ENCODE assay signal across 9 cellular contexts in genomic region chrX:23803931-23804381, GRCh38. TPM values are rescaled to one million over a fixed set of nuclear protein-coding genes. Genes with fewer than 3 reads are reported as not detected.
DNase-seq lines count a peak whose midpoint lies in the region; FAIRE-seq and TF ChIP-seq lines count a peak whose summit lies in the region.
"Had no signal": no experiment of that assay in that cellular context is flagged by ENCODE, and none has a peak within 500 bp of the region (broad histone marks: within the 10 kb centered on the region; RNA-seq: fewer than 3 reads in every experiment).

No MANE protein-coding gene starts in this region.

- H3K36me3 ChIP-seq in OCI-LY1 (ENCODE audit: insufficient read depth, low read length) (no peaks in the 10 kb centered on the region), endothelial cell of umbilical vein (ENCODE audit: control insufficient read depth in 2 of 2, extremely low read depth in 1 of 2, insufficient read depth in 2 of 2, low read length in 2 of 2) (no peaks in the 10 kb centered on the region)

- H3K27me3 ChIP-seq in OCI-LY1 (ENCODE audit: insufficient read depth, low read length) (no peaks in the 10 kb centered on the region), endothelial cell of umbilical vein (ENCODE audit: control insufficient read depth in 2 of 2, insufficient read depth in 2 of 2, low read length in 2 of 2) (no peaks in the 10 kb centered on the region)

- intact Hi-C loops in endothelial cell of umbilical vein (cut with micrococcal nuclease), result loop anchor here (1.0 kb wide), 2 partner anchors 21 to 97 kb away; partner anchors contain the start of gene SAT1
- intact Hi-C loops in activated T-helper 1 cell treated with anti-CD3 and anti-CD28 coated beads, Interleukin-12 subunit alpha, Interleukin-12 subunit beta, Interleukin-2, Interleukin-4 antibody, amounts not matched to agents 30 ng/mL and 10 ng/mL and 1 ng/mL, durations not matched to agents 14 hours and 24 hours and 36 hours (cut with micrococcal nuclease), result no loop called here
- intact Hi-C loops in activated CD4-positive, alpha-beta memory T cell treated with anti-CD3 and anti-CD28 coated beads for 36 hours (cut with micrococcal nuclease), result no loop called here

- H3K27ac Mint-ChIP-seq in mesothelial cell of epicardium, result peak overlapping the region; percentile 88
- H3K27ac Mint-ChIP-seq in activated T-helper 1 cell treated with anti-CD3 and anti-CD28 coated beads, Interleukin-12 subunit alpha, Interleukin-12 subunit beta, Interleukin-2, Interleukin-4 antibody, amounts not matched to agents 30 ng/mL and 10 ng/mL and 1 ng/mL, durations not matched to agents 14 hours and 24 hours and 36 hours, result no peak overlapping the region
- no peak overlapping the region for H3K27ac Mint-ChIP-seq in activated CD4-positive, alpha-beta memory T cell treated with anti-CD3 and anti-CD28 coated beads for 36 hours

- H3K9ac ChIP-seq in OCI-LY1 (ENCODE audit: low read length) (no peak overlapping the region; the same call in 1 of the 2 replicates), endothelial cell of umbilical vein (replicated peaks; ENCODE audit: extremely low read depth, insufficient read depth, low read length) (peak overlapping the region; percentile 63)

- H3K9me2 ChIP-seq in OCI-LY1 (ENCODE audit: low read depth, low read length), result no peaks in the 10 kb centered on the region

- H3K79me2 ChIP-seq in OCI-LY1 (ENCODE audit: insufficient read depth, low read length), result no peaks in the 10 kb centered on the region
- H3K79me2 ChIP-seq in endothelial cell of umbilical vein (ENCODE audit: control insufficient read depth, insufficient read depth, low read length), result no peaks in the 10 kb centered on the region

- H3K4me3 ChIP-seq in OCI-LY1 (ENCODE audit: low read depth, low read length, poor library complexity, severe bottlenecking), result no peak overlapping the region
- no peak overlapping the region for H3K4me3 ChIP-seq in endothelial cell of umbilical vein (replicated peaks in 1 of 3; ENCODE audit: insufficient read depth in 1 of 3, low read depth in 1 of 3, low read length in 3 of 3)

- DNase-seq in A172 (ENCODE audit: low spot score) (peak; percentile 83), endothelial cell of umbilical vein (ENCODE audit: low read depth, low spot score) (peak; percentile 86), mesothelial cell of epicardium (ENCODE audit: low spot score in 2 of 2, unreplicated experiment in 2 of 2) (no peak), OCI-M2 (lab: John Stamatoyannopoulos, UW; ENCODE audit: unreplicated experiment) (no peak), NCI-H146 treated with DMSO at 0.1 percent for 48 hours (lab: John Stamatoyannopoulos, UW; ENCODE audit: unreplicated experiment) (no peak)
- DNase-seq in activated T-helper 1 cell treated with anti-CD3 and anti-CD28 coated beads, Interleukin-12 subunit alpha, Interleukin-12 subunit beta, Interleukin-2, Interleukin-4 antibody, amounts not matched to agents 30 ng/mL and 10 ng/mL and 1 ng/mL, durations not matched to agents 14 hours and 24 hours and 36 hours (ENCODE audit: low spot score), result no peak
- no peak for DNase-seq in activated CD4-positive, alpha-beta memory T cell treated with anti-CD3 and anti-CD28 coated beads for 36 hours
- DNase-seq: NCI-H187 had no signal

- H3K4me2 ChIP-seq in OCI-LY1 (ENCODE audit: low read length) (peak overlapping the region; percentile 58; the same call in 1 of the 2 replicates), endothelial cell of umbilical vein (ENCODE audit: insufficient read depth, low read length) (peak overlapping the region; percentile 59)

- H3K9me3 ChIP-seq in OCI-LY1 (ENCODE audit: low read length), result no peaks in the 10 kb centered on the region
- no peaks in the 10 kb centered on the region for H3K9me3 ChIP-seq in endothelial cell of umbilical vein (replicated peaks; ENCODE audit: control insufficient read depth, insufficient read depth, low read length)

- no peaks in the 10 kb centered on the region for H3K36me3 Mint-ChIP-seq in mesothelial cell of epicardium
- H3K36me3 Mint-ChIP-seq in activated T-helper 1 cell treated with anti-CD3 and anti-CD28 coated beads, Interleukin-12 subunit alpha, Interleukin-12 subunit beta, Interleukin-2, Interleukin-4 antibody, amounts not matched to agents 30 ng/mL and 10 ng/mL and 1 ng/mL, durations not matched to agents 14 hours and 24 hours and 36 hours (ENCODE audit: low read depth), result no peaks in the 10 kb centered on the region
- H3K36me3 Mint-ChIP-seq in activated CD4-positive, alpha-beta memory T cell treated with anti-CD3 and anti-CD28 coated beads for 36 hours, result no peaks in the 10 kb centered on the region

- no TSS peak for BruUV-seq in endothelial cell of umbilical vein (replicated peaks; lab: Mats Ljungman, UMichigan)

- H3K27ac ChIP-seq in OCI-LY1 (ENCODE audit: low read depth, low read length, poor library complexity, severe bottlenecking) (peak overlapping the region; percentile 77), endothelial cell of umbilical vein (ENCODE audit: insufficient read depth, low read depth, low read length) (peak overlapping the region; percentile 74)

- TF ChIP-seq POLR2A in endothelial cell of umbilical vein (IDR thresholded peaks at IDR 0.05; ENCODE audit: low read depth, low read length), result no peak

- CTCF ChIA-PET in endothelial cell of umbilical vein (lab: Charles Lee), result interaction anchor here (0.6 to 2.5 kb wide), 2 partner anchors 54 to 98 kb away, joined by 3 to 17 read pairs; no protein-coding TSS in a partner anchor
- CTCF ChIA-PET in activated CD4-positive, alpha-beta memory T cell treated with anti-CD3 and anti-CD28 coated beads for 36 hours (lab: Charles Lee), result no interaction called here

- no peaks in the 10 kb centered on the region for H3K27me3 Mint-ChIP-seq in mesothelial cell of epicardium (ENCODE audit: low read depth)
- no peaks in the 10 kb centered on the region for H3K27me3 Mint-ChIP-seq in activated T-helper 1 cell treated with anti-CD3 and anti-CD28 coated beads, Interleukin-12 subunit alpha, Interleukin-12 subunit beta, Interleukin-2, Interleukin-4 antibody, amounts not matched to agents 30 ng/mL and 10 ng/mL and 1 ng/mL, durations not matched to agents 14 hours and 24 hours and 36 hours (ENCODE audit: insufficient read depth)
- no peaks in the 10 kb centered on the region for H3K27me3 Mint-ChIP-seq in activated CD4-positive, alpha-beta memory T cell treated with anti-CD3 and anti-CD28 coated beads for 36 hours

- H3K4me1 ChIP-seq in OCI-LY1 (ENCODE audit: insufficient read depth, low read length, severe bottlenecking) (peaks cover 38% of the 10 kb centered on the region), endothelial cell of umbilical vein (ENCODE audit: control insufficient read depth, extremely low read depth, insufficient read depth, low read length) (peaks cover 29% of the 10 kb centered on the region)

- H3K4me3 Mint-ChIP-seq in mesothelial cell of epicardium, result no peak overlapping the region
- no peak overlapping the region for H3K4me3 Mint-ChIP-seq in activated T-helper 1 cell treated with anti-CD3 and anti-CD28 coated beads, Interleukin-12 subunit alpha, Interleukin-12 subunit beta, Interleukin-2, Interleukin-4 antibody, amounts not matched to agents 30 ng/mL and 10 ng/mL and 1 ng/mL, durations not matched to agents 14 hours and 24 hours and 36 hours
- H3K4me3 Mint-ChIP-seq in activated CD4-positive, alpha-beta memory T cell treated with anti-CD3 and anti-CD28 coated beads for 36 hours, result no peak overlapping the region

- peak; percentile 90 for FAIRE-seq in endothelial cell of umbilical vein (lab: Jason Lieb, UNC)

- TF ChIP-seq CTCF in OCI-LY1 (IDR thresholded peaks at IDR 0.05; ENCODE audit: low read length) (no peak), endothelial cell of umbilical vein (IDR thresholded peaks at IDR 0.05; ENCODE audit: extremely low read depth in 1 of 2, insufficient read depth in 1 of 2, low read depth in 1 of 2, low read length in 2 of 2) (no peak), mesothelial cell of epicardium (IDR thresholded peaks at IDR 0.05; ENCODE audit: unreplicated experiment) (no peak)

- dilution Hi-C loops in endothelial cell of umbilical vein (cut with MboI; ENCODE audit: extremely low pct_ligation_motif_present, low sequenced_read_pairs), result no loop called here

- H3F3A ChIP-seq in OCI-LY1 (ENCODE audit: insufficient read depth, low read length), result no peaks in the 10 kb centered on the region

- peaks cover 38% of the 10 kb centered on the region for H3K4me1 Mint-ChIP-seq in mesothelial cell of epicardium
- peaks cover 5% of the 10 kb centered on the region for H3K4me1 Mint-ChIP-seq in activated T-helper 1 cell treated with anti-CD3 and anti-CD28 coated beads, Interleukin-12 subunit alpha, Interleukin-12 subunit beta, Interleukin-2, Interleukin-4 antibody, amounts not matched to agents 30 ng/mL and 10 ng/mL and 1 ng/mL, durations not matched to agents 14 hours and 24 hours and 36 hours (ENCODE audit: low read depth)
- peaks cover 5% of the 10 kb centered on the region for H3K4me1 Mint-ChIP-seq in activated CD4-positive, alpha-beta memory T cell treated with anti-CD3 and anti-CD28 coated beads for 36 hours (ENCODE audit: low read depth)

- no peaks in the 10 kb centered on the region for H4K20me1 ChIP-seq in OCI-LY1 (ENCODE audit: insufficient read depth, low read length)
- no peaks in the 10 kb centered on the region for H4K20me1 ChIP-seq in endothelial cell of umbilical vein (replicated peaks; ENCODE audit: control insufficient read depth, extremely low read depth, insufficient read depth, low read length)

- H2AFZ ChIP-seq in OCI-LY1 (ENCODE audit: low read length), result peak overlapping the region; percentile 70; the same call in 1 of the 2 replicates
- no peak overlapping the region for H2AFZ ChIP-seq in endothelial cell of umbilical vein (ENCODE audit: low read depth, low read length)

- H3K9me3 Mint-ChIP-seq in mesothelial cell of epicardium, result no peaks in the 10 kb centered on the region
- H3K9me3 Mint-ChIP-seq in activated T-helper 1 cell treated with anti-CD3 and anti-CD28 coated beads, Interleukin-12 subunit alpha, Interleukin-12 subunit beta, Interleukin-2, Interleukin-4 antibody, amounts not matched to agents 30 ng/mL and 10 ng/mL and 1 ng/mL, durations not matched to agents 14 hours and 24 hours and 36 hours, result no peaks in the 10 kb centered on the region
- no peaks in the 10 kb centered on the region for H3K9me3 Mint-ChIP-seq in activated CD4-positive, alpha-beta memory T cell treated with anti-CD3 and anti-CD28 coated beads for 36 hours

- no peaks in the 10 kb centered on the region for H3K9me1 ChIP-seq in endothelial cell of umbilical vein (replicated peaks; ENCODE audit: control insufficient read depth, extremely low read depth, insufficient read depth, low read length)

- POLR2A ChIA-PET in endothelial cell of umbilical vein (lab: Charles Lee), result interaction anchor here (0.6 to 1.7 kb wide), 2 partner anchors 20 to 95 kb away, joined by 3 to 17 read pairs; partner anchors contain the start of gene SAT1
- POLR2A ChIA-PET in activated CD4-positive, alpha-beta memory T cell treated with anti-CD3 and anti-CD28 coated beads for 36 hours (lab: Charles Lee), result no interaction called here

RNA-seq across cellular contexts. Expression of gene SAT1, which starts 21.0 kb away (rescaled TPM):
- total RNA-seq in A172 (2014; rRNA removed; shearing (Covaris generic)), result 61.6 and 86.7 TPM in 2 replicates
- total RNA-seq in endothelial cell of umbilical vein (256 and 289 TPM in 2 replicates), mesothelial cell of epicardium (225 to 236 TPM (median 233 TPM) in 3 replicates)
- polyA plus RNA-seq in endothelial cell of umbilical vein, result 264 and 526 TPM in 2 replicates
- 181 and 234 TPM in 2 replicates for polyA plus RNA-seq in endothelial cell of umbilical vein (2011; cell fraction: cytosol; rRNA removed)
- 3,716 and 6,543 TPM in 2 replicates for polyA plus RNA-seq in endothelial cell of umbilical vein (2011; cell fraction: nucleus; rRNA removed)
- polyA plus RNA-seq in endothelial cell of umbilical vein (2012), result 485 and 1,166 TPM in 2 replicates
- 186 and 341 TPM in 2 replicates for polyA minus RNA-seq in endothelial cell of umbilical vein
- 23.6 TPM for polyA minus RNA-seq in endothelial cell of umbilical vein (2011; cell fraction: cytosol; rRNA and poly(A)+ RNA removed)
- polyA minus RNA-seq in endothelial cell of umbilical vein (2011; cell fraction: nucleus; rRNA and poly(A)+ RNA removed), result 856 and 1,169 TPM in 2 replicates
- 71.8 and 74.8 TPM in 2 replicates for total RNA-seq in activated T-helper 1 cell treated with anti-CD3 and anti-CD28 coated beads, Interleukin-12 subunit alpha, Interleukin-12 subunit beta, Interleukin-2, Interleukin-4 antibody, amounts not matched to agents 30 ng/mL and 10 ng/mL and 1 ng/mL, durations not matched to agents 14 hours and 24 hours and 36 hours
- total RNA-seq in activated CD4-positive, alpha-beta memory T cell treated with anti-CD3 and anti-CD28 coated beads for 36 hours, result 100 to 1,000 TPM; 205 to 209 TPM

Comparison
In these comparisons a context has a peak if more than half of its experiments do, and no peak if none do; other contexts are left out.
1. DNase-seq: peak in A172 (single experiment) and endothelial cell of umbilical vein (single experiment); none in mesothelial cell of epicardium (0 of 2), OCI-M2 (single experiment), activated T-helper 1 cell treated with anti-CD3 and anti-CD28 coated beads, Interleukin-12 subunit alpha, Interleukin-12 subunit beta, Interleukin-2, Interleukin-4 antibody, amounts not matched to agents 30 ng/mL and 10 ng/mL and 1 ng/mL, durations not matched to agents 14 hours and 24 hours and 36 hours (single experiment), NCI-H146 treated with DMSO at 0.1 percent for 48 hours (single experiment) and activated CD4-positive, alpha-beta memory T cell treated with anti-CD3 and anti-CD28 coated beads for 36 hours (single experiment).